14 cellular contexts compared by ENCODE assay signal in the genomic region with DNA sequence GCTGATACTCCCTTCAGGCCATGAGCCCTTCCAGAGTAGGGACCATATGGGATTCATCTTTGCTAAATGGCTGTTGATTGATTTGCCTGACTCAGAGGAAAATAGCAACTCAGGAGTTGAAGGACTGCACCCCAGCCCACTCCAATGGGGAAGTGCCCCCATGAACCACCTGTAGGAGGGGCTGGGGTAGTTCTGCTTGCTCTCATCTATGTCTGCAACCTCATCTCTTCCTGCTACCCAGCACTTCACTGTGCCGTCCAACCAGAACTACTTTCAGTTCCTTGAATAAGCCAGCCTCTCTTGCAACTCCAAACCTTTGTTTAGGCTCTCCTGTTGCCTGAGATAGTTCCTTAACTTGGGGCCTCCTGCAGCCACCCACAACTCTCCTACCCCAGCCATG.
DNase-seq lines count a peak whose midpoint lies in the region; ATAC-seq, FAIRE-seq and TF ChIP-seq lines count a peak whose summit lies in the region.
"Had no signal": no experiment of that assay in that cellular context is flagged by ENCODE, and none has a peak within 500 bp of the region (broad histone marks: within the 10 kb centered on the region; RNA-seq: fewer than 3 reads in every experiment).

No MANE protein-coding gene starts in this region.

- H3K36me3 Mint-ChIP-seq in stimulated activated naive B cell treated with anti-CD40 and anti-IgM and Interleukin-4, amounts not matched to agents 10 μg/mL and 1 μg/mL and 100 μg/mL, for 72 hours = peaks cover 36 to 66% of the 10 kb centered on the region in 2 donors

- ATAC-seq in GM19395 (IDR thresholded peaks at IDR 0.05; ENCODE audit: unreplicated experiment) (peak; percentile 95), HG02970 (IDR thresholded peaks at IDR 0.05; ENCODE audit: low FRiP score, unreplicated experiment) (peak; percentile 69), HG03280 (IDR thresholded peaks at IDR 0.05; ENCODE audit: unreplicated experiment) (no peak)
- ATAC-seq in stimulated activated naive B cell treated with anti-CD40 and anti-IgM and Interleukin-4, amounts not matched to agents 10 μg/mL and 1 μg/mL and 100 μg/mL, for 72 hours (replicated peaks) = peak; percentile 100

- H3K4me3 ChIP-seq in NB4 (ENCODE audit: low read depth, low read length) = no peak overlapping the region
- H3K4me3 ChIP-seq: thoracic aorta had no signal

- peaks cover 42 to 69% of the 10 kb centered on the region in 2 donors for H3K4me1 Mint-ChIP-seq in stimulated activated naive B cell treated with anti-CD40 and anti-IgM and Interleukin-4, amounts not matched to agents 10 μg/mL and 1 μg/mL and 100 μg/mL, for 72 hours

- no peak for TF ChIP-seq POLR2A in NB4 (IDR thresholded peaks at IDR 0.05; ENCODE audit: extremely low read depth, insufficient read length)

- peak overlapping the region; percentile 43 to 56 for H3K4me3 Mint-ChIP-seq in stimulated activated naive B cell treated with anti-CD40 and anti-IgM and Interleukin-4, amounts not matched to agents 10 μg/mL and 1 μg/mL and 100 μg/mL, for 72 hours
- H3K4me3 Mint-ChIP-seq: activated naive CD8-positive, alpha-beta T cell treated with anti-CD3 and anti-CD28 coated beads, Interleukin-2, amount 10 ng/mL, durations not matched to agents 7 days and 5 days had no signal

- DNase-seq in NB4 (ENCODE audit: low read depth) (peak; percentile 33), GM19240 (ENCODE audit: insufficient read length, low spot score) (no peak), HTR-8/SVneo (ENCODE audit: insufficient read length, low spot score) (no peak)
- DNase-seq in stimulated activated naive B cell treated with anti-CD40 and anti-IgM and Interleukin-4, amounts not matched to agents 10 μg/mL and 1 μg/mL and 100 μg/mL, for 72 hours = peak; percentile 46
- no peak for DNase-seq in activated CD4-positive, alpha-beta T cell treated with anti-CD3 and anti-CD28 coated beads for 1 hour
- DNase-seq: activated CD4-positive, alpha-beta T cell treated with anti-CD3 and anti-CD28 coated beads for 48 hours; activated naive CD8-positive, alpha-beta T cell treated with anti-CD3 and anti-CD28 coated beads, Interleukin-2, amount 10 ng/mL, durations not matched to agents 7 days and 5 days; effector CD8-positive, alpha-beta T cell; EL; stimulated activated CD4-positive, alpha-beta T cell treated with anti-CD3 and anti-CD28 coated beads, Interleukin-4, amount 100 ng/mL, for 1 hour had no signal

- H3K27ac Mint-ChIP-seq in stimulated activated naive B cell treated with anti-CD40 and anti-IgM and Interleukin-4, amounts not matched to agents 10 μg/mL and 1 μg/mL and 100 μg/mL, for 72 hours = peak overlapping the region; percentile 93
- H3K27ac Mint-ChIP-seq: activated naive CD8-positive, alpha-beta T cell treated with anti-CD3 and anti-CD28 coated beads, Interleukin-2, amount 10 ng/mL, durations not matched to agents 7 days and 5 days had no signal

- no peak for FAIRE-seq in HTR-8/SVneo (lab: Jason Lieb, UNC)

- no peak for TF ChIP-seq CTCF in NB4 (IDR thresholded peaks at IDR 0.05; ENCODE audit: low read depth, low read length)

- no peaks in the 10 kb centered on the region for H3K9me3 Mint-ChIP-seq in stimulated activated naive B cell treated with anti-CD40 and anti-IgM and Interleukin-4, amounts not matched to agents 10 μg/mL and 1 μg/mL and 100 μg/mL, for 72 hours
- H3K9me3 Mint-ChIP-seq: activated naive CD8-positive, alpha-beta T cell treated with anti-CD3 and anti-CD28 coated beads, Interleukin-2, amount 10 ng/mL, durations not matched to agents 7 days and 5 days had no signal

- H3K27me3 Mint-ChIP-seq in stimulated activated naive B cell treated with anti-CD40 and anti-IgM and Interleukin-4, amounts not matched to agents 10 μg/mL and 1 μg/mL and 100 μg/mL, for 72 hours = no peaks in the 10 kb centered on the region
- H3K27me3 Mint-ChIP-seq: activated naive CD8-positive, alpha-beta T cell treated with anti-CD3 and anti-CD28 coated beads, Interleukin-2, amount 10 ng/mL, durations not matched to agents 7 days and 5 days had no signal

Comparison
In these comparisons a context has a peak if more than half of its experiments do, and no peak if none do; other contexts are left out.
1. DNase-seq: peak in NB4 (single experiment) and stimulated activated naive B cell treated with anti-CD40 and anti-IgM and Interleukin-4, amounts not matched to agents 10 μg/mL and 1 μg/mL and 100 μg/mL, for 72 hours (single experiment); none in GM19240 (single experiment), HTR-8/SVneo (single experiment) and activated CD4-positive, alpha-beta T cell treated with anti-CD3 and anti-CD28 coated beads for 1 hour (single experiment).